ENCODE assay signal across 9 cellular contexts in genomic region chr2:207133862-207134519, GRCh38. TPM values are rescaled to one million over a fixed set of nuclear protein-coding genes. Genes with fewer than 3 reads are reported as not detected.
DNase-seq lines count a peak whose midpoint lies in the region; ATAC-seq and TF ChIP-seq lines count a peak whose summit lies in the region.
"Had no signal": no experiment of that assay in that cellular context is flagged by ENCODE, and none has a peak within 500 bp of the region (broad histone marks: within the 10 kb centered on the region; RNA-seq: fewer than 3 reads in every experiment).

No MANE protein-coding gene starts in this region.

- CTCF ChIA-PET in SK-N-SH (lab: Yijun Ruan, JAX), result interaction anchor here (1.1 kb wide), 1 partner anchor 9 kb away, joined by 3 read pairs; no protein-coding TSS in a partner anchor

- H3K4me2 ChIP-seq in SK-N-SH, result peak overlapping the region; percentile 36

- TF ChIP-seq RAD21 in SK-N-SH (IDR thresholded peaks at IDR 0.05; ENCODE audit: low read length), result no peak

- TF ChIP-seq EP300 in SK-N-SH (IDR thresholded peaks at IDR 0.05; ENCODE audit: borderline replicate concordance in 1 of 2, low read depth in 1 of 2, low read length in 1 of 2), result no peak

- no peak for ATAC-seq in HG02588 (IDR thresholded peaks at IDR 0.05; ENCODE audit: unreplicated experiment)

- H3K9ac ChIP-seq in SK-N-SH, result no peak overlapping the region

- no peak overlapping the region for H2AFZ ChIP-seq in SK-N-SH (ENCODE audit: low read depth)

- intact Hi-C loops in cardiac septum (cut with DNase I), result loop anchor here (5.0 kb wide), 2 partner anchors 33 to 47 kb away; partner anchors contain the start of gene KLF7

- H3K9me2 ChIP-seq in SK-N-SH, result no peaks in the 10 kb centered on the region

- 57% methylated on average over 13 of the region's 13 CpGs for WGBS in SK-N-SH (ENCODE audit: low lambda C conversion rate)

- POLR2A ChIA-PET in SK-N-SH (lab: Yijun Ruan, JAX), result no interaction called here

- H3K27me3 ChIP-seq in HL-60 (ENCODE audit: insufficient read depth, poor library complexity, severe bottlenecking), result no peaks in the 10 kb centered on the region
- no peaks in the 10 kb centered on the region for H3K27me3 ChIP-seq in SK-N-SH (ENCODE audit: insufficient read depth)

- H3K27ac ChIP-seq in HL-60 (replicated peaks) (peak overlapping the region; percentile 97), SK-N-SH (ENCODE audit: low read depth in 2 of 2, low read length in 1 of 2) (peak overlapping the region in 1 of 2 experiments; percentile 49; a peak in 3 of 4 replicates)

- peak; percentile 61 to 62 for DNase-seq in HL-60 (ENCODE audit: low read depth in 1 of 2, low spot score in 1 of 2)
- DNase-seq in SK-N-SH, result no peak
- peak; percentile 88 for DNase-seq in cardiac septum (ENCODE audit: low spot score)
- peak; percentile 52 for DNase-seq in retinal pigment epithelial cell (ENCODE audit: low read depth)
- DNase-seq in activated CD4-positive, CD25-positive, alpha-beta regulatory T cell (lab: John Stamatoyannopoulos, UW), result no peak
- DNase-seq in effector CD4-positive, alpha-beta T cell, result no peak
- DNase-seq in NCI-H526 (lab: John Stamatoyannopoulos, UW), result no peak

- no peak overlapping the region for H3K4me3 ChIP-seq in HL-60 (replicated peaks; ENCODE audit: insufficient read depth, low read length)
- H3K4me3 ChIP-seq in SK-N-SH (ENCODE audit: low read depth in 2 of 2, low read length in 1 of 2), result peak overlapping the region in 1 of 2 experiments; percentile 26; a peak in 1 of 4 replicates
- H3K4me3 ChIP-seq in retinal pigment epithelial cell (ENCODE audit: low read length), result no peak overlapping the region
- H3K4me3 ChIP-seq: skin epidermis had no signal

- peaks cover 25% of the 10 kb centered on the region for H3F3A ChIP-seq in SK-N-SH (replicated peaks; ENCODE audit: insufficient read depth)

- TF ChIP-seq CTCF in HL-60 (IDR thresholded peaks at IDR 0.05; ENCODE audit: insufficient read depth, low read length) (no peak), SK-N-SH (IDR thresholded peaks at IDR 0.05) (no peak), retinal pigment epithelial cell (conservative IDR thresholded peaks at IDR 0.05; ENCODE audit: low read depth, low read length) (no peak)

- no peaks in the 10 kb centered on the region for H3K9me3 ChIP-seq in SK-N-SH

- H3K36me3 ChIP-seq in SK-N-SH (replicated peaks in 1 of 2; ENCODE audit: control insufficient read depth in 1 of 2, insufficient read depth in 2 of 2, low read length in 1 of 2), result peaks cover 9 to 18% of the 10 kb centered on the region in 2 experiments

- H3K4me1 ChIP-seq in SK-N-SH (ENCODE audit: control insufficient read depth in 1 of 2, insufficient read depth in 2 of 2, low read depth in 1 of 2, low read length in 1 of 2), result peaks cover 39 to 62% of the 10 kb centered on the region in 2 experiments; a peak in 3 of 4 replicates

- H3K79me2 ChIP-seq in SK-N-SH (ENCODE audit: insufficient read depth), result peaks cover 100% of the 10 kb centered on the region

- peaks cover 99% of the 10 kb centered on the region for H4K20me1 ChIP-seq in SK-N-SH (ENCODE audit: insufficient read depth)

TF ChIP-seq in SK-N-SH, 30 proteins besides CTCF, POLR2A, EP300 and RAD21:
- TF ChIP-seq FOSL2 (IDR thresholded peaks at IDR 0.05; ENCODE audit: borderline replicate concordance, low read depth), result peak; percentile 37; the same call in 1 of the 2 replicates
- TF ChIP-seq REST (IDR thresholded peaks at IDR 0.05; ENCODE audit: low read depth, low read length), result 0 out of 2 replicates have a peak, but pooled peaks have one; percentile 17
- peak; percentile 21; the same call in 1 of the 2 replicates for TF ChIP-seq TCF12 (IDR thresholded peaks at IDR 0.05)
- TF ChIP-seq JUND (IDR thresholded peaks at IDR 0.05), result peak; percentile 40
- no peak for TF ChIP-seq RCOR1 (IDR thresholded peaks at IDR 0.05; ENCODE audit: low read length)
- peak; percentile 27; the same call in 1 of the 2 replicates for TF ChIP-seq NFIC (IDR thresholded peaks at IDR 0.05; ENCODE audit: borderline replicate concordance)
TF ChIP-seq in SK-N-SH: peak in this region for 5.

RNA-seq across cellular contexts. Expression of gene KLF7, which starts 31.8 kb away (rescaled TPM):
- polyA plus RNA-seq in SK-N-SH (2012; rRNA removed), result 7.5 and 12.8 TPM in 2 replicates
- 4.9 and 5.2 TPM in 2 replicates for polyA plus RNA-seq in SK-N-SH (2012; cell fraction: cytosol; rRNA removed)
- polyA plus RNA-seq in SK-N-SH (2012; cell fraction: nucleus; rRNA removed), result 12.9 and 16.8 TPM in 2 replicates
- 34.4 TPM for total RNA-seq in cardiac septum

Comparison
In these comparisons a context has a peak if more than half of its experiments do, and no peak if none do; other contexts are left out.
1. DNase-seq: peak in HL-60 (2 of 2), cardiac septum (single experiment) and retinal pigment epithelial cell (single experiment); none in SK-N-SH (single experiment), activated CD4-positive, CD25-positive, alpha-beta regulatory T cell (0 of 4), effector CD4-positive, alpha-beta T cell (single experiment) and NCI-H526 (0 of 2).